Comparison of ENCODE assay signal across 7 cellular contexts in the genomic region with DNA sequence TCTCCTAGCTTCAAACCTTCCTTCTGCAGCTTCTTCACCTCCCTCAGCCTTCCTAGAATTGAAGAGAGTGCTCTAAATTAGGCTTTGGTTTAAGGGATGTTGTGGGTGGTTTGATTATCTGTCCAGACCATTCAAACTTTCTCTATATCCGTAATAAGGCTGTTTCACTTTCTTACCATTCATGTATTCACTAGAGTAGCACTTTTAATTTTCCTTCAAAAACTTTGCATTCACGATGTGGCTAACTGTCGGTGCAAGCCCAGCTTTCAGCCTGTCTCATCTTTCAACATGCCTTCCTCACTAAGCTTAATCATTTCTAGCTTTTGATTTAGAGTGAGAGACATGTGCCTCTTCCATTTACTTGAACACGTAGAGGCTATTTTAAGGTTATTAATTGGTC.
"Had no signal": no experiment of that assay in that cellular context is flagged by ENCODE, and none has a peak within 500 bp of the region (broad histone marks: within the 10 kb centered on the region; RNA-seq: fewer than 3 reads in every experiment).

No MANE protein-coding gene starts in this region.

- H3K4me3 ChIP-seq: GM23338 had no signal

- FAIRE-seq: H1, H54, HTR-8/SVneo had no signal

- H3K27ac Mint-ChIP-seq: GM23338, H9 had no signal

- H3K4me1 Mint-ChIP-seq: GM23338, H9 had no signal

- ATAC-seq: GM23338 had no signal

- H3K9me3 Mint-ChIP-seq: GM23338 had no signal

- H3K4me3 Mint-ChIP-seq: GM23338, H9 had no signal

- DNase-seq: H9, HCEC 1CT, IMR-90 had no signal
